ENCODE assay signal across 8 cellular contexts in the genomic region with DNA sequence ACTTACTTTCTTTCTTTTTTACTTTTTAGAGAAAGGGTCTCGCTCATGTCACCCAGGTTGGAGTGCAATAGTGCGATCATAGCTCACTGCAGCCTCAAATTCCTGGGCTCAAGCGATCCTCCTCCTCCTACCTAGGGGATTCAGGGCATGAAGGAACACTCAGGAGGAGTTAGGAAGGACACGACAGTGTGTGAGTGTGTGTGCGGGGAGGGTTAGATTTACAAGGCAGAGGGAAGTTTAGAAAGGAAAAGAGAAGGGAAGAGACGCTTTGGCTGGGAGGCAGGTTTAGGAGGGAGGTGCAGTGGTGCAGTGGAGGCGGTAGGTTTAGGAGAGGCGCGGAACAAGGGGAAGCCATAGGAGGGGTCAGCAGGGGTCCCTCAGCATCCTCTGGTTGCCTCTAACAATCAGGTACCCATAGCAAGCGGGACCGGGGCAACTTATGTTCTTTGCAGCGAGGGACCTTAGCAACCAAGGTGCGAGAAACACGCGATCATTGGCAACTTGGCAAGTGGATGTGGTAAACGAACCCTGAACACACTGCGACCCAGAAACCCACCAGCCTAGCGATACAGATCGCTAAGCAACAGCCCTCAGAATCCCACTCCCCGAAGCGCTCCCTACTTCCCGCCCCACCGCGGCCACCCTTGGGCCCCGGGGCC. TPM values are rescaled to one million over a fixed set of nuclear protein-coding genes. Genes with fewer than 3 reads are reported as not detected.
DNase-seq lines count a peak whose midpoint lies in the region; ATAC-seq and TF ChIP-seq lines count a peak whose summit lies in the region.

No MANE protein-coding gene starts in this region.

- H3K36me3 Mint-ChIP-seq in activated CD4-positive, alpha-beta T cell treated with anti-CD3 and anti-CD28 coated beads, Interleukin-2, amount 10 ng/mL, durations not matched to agents 24 days and 14 days (ENCODE audit: low read depth): peaks cover 17% of the 10 kb centered on the region
- H3K36me3 Mint-ChIP-seq in T-cell: peaks cover 7% of the 10 kb centered on the region

- no peaks in the 10 kb centered on the region for H3K9me3 ChIP-seq in ovary

- no peak for TF ChIP-seq POLR2A in ovary (IDR thresholded peaks at IDR 0.05)

- H3K27me3 ChIP-seq in ovary: no peaks in the 10 kb centered on the region

- DNase-seq in activated CD4-positive, alpha-beta T cell treated with anti-CD3 and anti-CD28 coated beads, Interleukin-2, amount 10 ng/mL, durations not matched to agents 24 days and 14 days: no peak
- DNase-seq in activated CD4-positive, alpha-beta T cell treated with anti-CD3 and anti-CD28 coated beads, Interleukin-2, amount 50 U/mL, for 48 hours: no peak
- peak in 9 of 34 experiments; percentile 61 to 80 (median 69) for DNase-seq in T-cell
- DNase-seq in fibroblast of peridontal ligament (ENCODE audit: extremely low read depth): peak; percentile 25
- no peak for DNase-seq in ovary
- DNase-seq in NCI-H187 (lab: John Stamatoyannopoulos, UW): no peak
- no peak for DNase-seq in SW480 (ENCODE audit: low spot score)
- DNase-seq in NCI-H1930 (lab: John Stamatoyannopoulos, UW): no peak

- peak overlapping the region; percentile 50 to 75 for H3K27ac ChIP-seq in ovary

- POLR2A ChIA-PET in T-cell (lab: Charles Lee): interaction anchor here in 1 of 2 donors (0.7 kb wide), 1 partner anchor 25 kb away, joined by 3 read pairs; no protein-coding TSS in a partner anchor

- peak overlapping the region; percentile 93 for H3K4me3 Mint-ChIP-seq in activated CD4-positive, alpha-beta T cell treated with anti-CD3 and anti-CD28 coated beads, Interleukin-2, amount 10 ng/mL, durations not matched to agents 24 days and 14 days
- peak overlapping the region; percentile 86 to 100 (median 93) for H3K4me3 Mint-ChIP-seq in T-cell

- H3K27me3 Mint-ChIP-seq in activated CD4-positive, alpha-beta T cell treated with anti-CD3 and anti-CD28 coated beads, Interleukin-2, amount 10 ng/mL, durations not matched to agents 24 days and 14 days: no peaks in the 10 kb centered on the region
- no peaks in the 10 kb centered on the region for H3K27me3 Mint-ChIP-seq in T-cell

- no peaks in the 10 kb centered on the region for H3K36me3 ChIP-seq in ovary

- peak overlapping the region; percentile 95 for H3K27ac Mint-ChIP-seq in activated CD4-positive, alpha-beta T cell treated with anti-CD3 and anti-CD28 coated beads, Interleukin-2, amount 10 ng/mL, durations not matched to agents 24 days and 14 days
- H3K27ac Mint-ChIP-seq in T-cell: peak overlapping the region; percentile 88 to 94

- WGBS in ovary, 3 donors: 2 to 4% (median 4%) methylated on average over 20 to 25 of the region's 25 CpGs

- TF ChIP-seq CTCF in ovary (IDR thresholded peaks at IDR 0.05): no peak

- no peak for TF ChIP-seq EP300 in ovary (IDR thresholded peaks at IDR 0.05)

- H3K4me1 ChIP-seq in ovary (ENCODE audit: insufficient read depth): peaks cover 2% of the 10 kb centered on the region

- peaks cover 35% of the 10 kb centered on the region for H3K4me1 Mint-ChIP-seq in activated CD4-positive, alpha-beta T cell treated with anti-CD3 and anti-CD28 coated beads, Interleukin-2, amount 10 ng/mL, durations not matched to agents 24 days and 14 days
- peaks cover 44 to 54% (median 46%) of the 10 kb centered on the region in 3 donors for H3K4me1 Mint-ChIP-seq in T-cell

- peak in 1 of 4 experiments; percentile 0 for ATAC-seq in T-cell (replicated peaks in 1 of 4)

- peak overlapping the region; percentile 93 for H3K4me3 ChIP-seq in ovary

- intact Hi-C loops in activated CD4-positive, alpha-beta T cell treated with anti-CD3 and anti-CD28 coated beads, Interleukin-2, amount 10 ng/mL, durations not matched to agents 24 days and 14 days (cut with micrococcal nuclease): loop anchor here (1.0 to 10.0 kb wide), 5 partner anchors 21 to 562 kb away; a partner anchor contains a TSS
- intact Hi-C loops in ovary (cut with DNase I): loop anchor here in 1 of 4 donors (1.0 kb wide), 1 partner anchor 49 kb away; no protein-coding TSS in a partner anchor

- CTCF ChIA-PET in T-cell (lab: Charles Lee): no interaction called here

- H3K9me3 Mint-ChIP-seq in activated CD4-positive, alpha-beta T cell treated with anti-CD3 and anti-CD28 coated beads, Interleukin-2, amount 10 ng/mL, durations not matched to agents 24 days and 14 days: no peaks in the 10 kb centered on the region
- H3K9me3 Mint-ChIP-seq in T-cell: no peaks in the 10 kb centered on the region

RNA-seq across cellular contexts. Expression of a gene that starts 0.5 kb away (rescaled TPM):
- 23.6 and 30.1 TPM in 2 replicates for total RNA-seq in activated CD4-positive, alpha-beta T cell treated with anti-CD3 and anti-CD28 coated beads, Interleukin-2, amount 10 ng/mL, durations not matched to agents 24 days and 14 days
- total RNA-seq in T-cell (10 to 100 TPM; 50.7 to 67.6 (median 55.6) TPM), ovary (10 to 100 TPM; 51.7 to 64.9 (median 55.7) TPM)
- polyA plus RNA-seq in ovary: 10 to 100 TPM; 46.1 to 60.0 TPM

RNA-seq across cellular contexts. Expression of a gene that starts 0.9 kb away (rescaled TPM):
- total RNA-seq in activated CD4-positive, alpha-beta T cell treated with anti-CD3 and anti-CD28 coated beads, Interleukin-2, amount 10 ng/mL, durations not matched to agents 24 days and 14 days: 89.2 and 89.7 TPM in 2 replicates
- total RNA-seq in T-cell (10 to 100 TPM; 31.9 to 36.8 (median 33.9) TPM), ovary (10 to 100 TPM in 6 of 7 donors, 1 to 10 TPM in 1; 8.5 to 19.3 (median 13.2) TPM)
- polyA plus RNA-seq in ovary: 10 to 100 TPM in 1 of 2 donors, 1 to 10 TPM in 1; 3.2 to 21.6 TPM

RNA-seq across cellular contexts. Expression of a gene that starts 13.1 kb away (rescaled TPM):
- 0.77 and 0.97 TPM in 2 replicates for total RNA-seq in activated CD4-positive, alpha-beta T cell treated with anti-CD3 and anti-CD28 coated beads, Interleukin-2, amount 10 ng/mL, durations not matched to agents 24 days and 14 days
- total RNA-seq in T-cell (1 to 10 TPM; 1.1 to 1.6 (median 1.3) TPM), ovary (1 to 10 TPM in 1 of 7 donors, under 1 TPM in 4, not detected in 2; 0.50 to 1.1 (median 0.51) TPM)
- under 1 TPM in 1 of 2 donors, not detected in 1; 0.48 TPM for polyA plus RNA-seq in ovary

RNA-seq across cellular contexts. Expression of a gene that starts 20.8 kb away (rescaled TPM):
- 62.7 and 68.9 TPM in 2 replicates for total RNA-seq in activated CD4-positive, alpha-beta T cell treated with anti-CD3 and anti-CD28 coated beads, Interleukin-2, amount 10 ng/mL, durations not matched to agents 24 days and 14 days
- 10 to 100 TPM; 44.2 to 81.3 (median 71.0) TPM for total RNA-seq in T-cell
- 1 to 10 TPM; 1.1 to 4.7 (median 2.6) TPM for total RNA-seq in ovary
- 1 to 10 TPM; 2.3 to 3.4 TPM for polyA plus RNA-seq in ovary

RNA-seq across cellular contexts. Expression of a gene that starts 31.6 kb away (rescaled TPM):
- 41.6 and 42.6 TPM in 2 replicates for total RNA-seq in activated CD4-positive, alpha-beta T cell treated with anti-CD3 and anti-CD28 coated beads, Interleukin-2, amount 10 ng/mL, durations not matched to agents 24 days and 14 days
- total RNA-seq in T-cell: 10 to 100 TPM; 22.0 to 33.5 (median 26.0) TPM
- total RNA-seq in ovary: 10 to 100 TPM in 6 of 7 donors, 1 to 10 TPM in 1; 9.8 to 20.6 (median 18.0) TPM
- 10 to 100 TPM in 1 of 2 donors, 1 to 10 TPM in 1; 5.0 to 20.5 TPM for polyA plus RNA-seq in ovary
